In the genomic region with DNA sequence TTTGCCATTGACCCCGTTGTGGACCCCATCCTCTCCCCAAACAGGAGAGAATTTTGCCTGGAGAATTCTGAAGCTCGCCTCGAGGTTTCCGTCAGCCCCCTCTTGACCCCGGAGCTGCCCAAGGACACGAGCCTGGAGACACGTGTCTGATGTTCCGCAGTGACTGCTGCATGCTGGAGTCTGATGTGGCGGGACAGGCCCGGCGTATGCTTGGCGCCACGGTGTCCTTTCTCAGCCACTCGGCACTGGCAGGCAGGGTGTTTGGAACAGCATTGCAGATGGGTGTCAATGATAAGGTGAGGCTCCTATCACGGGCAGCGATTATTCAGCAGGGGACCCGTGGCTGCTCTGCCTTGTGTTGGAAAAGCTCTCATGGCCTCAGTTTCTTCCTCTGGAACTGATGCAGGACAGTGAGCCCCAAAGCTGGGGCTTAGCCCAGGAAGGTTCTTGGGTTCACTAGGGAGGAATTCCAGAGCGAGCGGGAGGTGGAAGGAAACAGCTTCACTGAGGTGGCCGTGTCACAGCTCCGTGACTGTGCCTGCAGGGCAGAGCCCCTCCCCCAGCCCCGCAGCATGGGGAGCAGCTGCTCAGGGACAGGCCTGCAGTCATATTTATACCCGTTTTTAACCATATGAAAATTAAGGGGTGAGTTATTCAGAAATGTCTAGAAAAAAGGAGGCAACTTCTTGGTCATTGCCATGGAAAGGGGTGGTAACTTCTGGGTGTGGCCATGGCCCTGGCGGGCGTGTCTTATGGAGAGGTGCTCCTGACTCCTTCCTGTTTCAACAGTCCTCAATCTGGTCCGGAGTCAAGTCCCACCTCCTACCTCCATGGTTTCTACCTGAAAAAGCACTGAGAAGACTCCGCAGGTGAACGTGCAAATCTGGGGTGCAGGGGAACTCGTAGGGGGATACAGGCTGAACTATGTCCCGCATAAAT, we compare ENCODE assay signal across 1 cellular context.
TF ChIP-seq lines count a peak whose summit lies in the region.

No MANE protein-coding gene starts in this region.

TF ChIP-seq in K562, 482 proteins besides CTCF, POLR2A, EP300 and RAD21 (continued from another document):
- TF ChIP-seq, protein P1, sequence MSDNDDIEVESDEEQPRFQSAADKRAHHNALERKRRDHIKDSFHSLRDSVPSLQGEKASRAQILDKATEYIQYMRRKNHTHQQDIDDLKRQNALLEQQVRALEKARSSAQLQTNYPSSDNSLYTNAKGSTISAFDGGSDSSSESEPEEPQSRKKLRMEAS (CRISPR knock-in tag; IDR thresholded peaks at IDR 0.05): 0 out of 2 replicates have a peak, but pooled peaks have one; percentile 29
- TF ChIP-seq, protein P2, sequence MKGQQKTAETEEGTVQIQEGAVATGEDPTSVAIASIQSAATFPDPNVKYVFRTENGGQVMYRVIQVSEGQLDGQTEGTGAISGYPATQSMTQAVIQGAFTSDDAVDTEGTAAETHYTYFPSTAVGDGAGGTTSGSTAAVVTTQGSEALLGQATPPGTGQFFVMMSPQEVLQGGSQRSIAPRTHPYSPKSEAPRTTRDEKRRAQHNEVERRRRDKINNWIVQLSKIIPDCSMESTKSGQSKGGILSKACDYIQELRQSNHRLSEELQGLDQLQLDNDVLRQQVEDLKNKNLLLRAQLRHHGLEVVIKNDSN (CRISPR knock-in tag; IDR thresholded peaks at IDR 0.05): peak; percentile 34; the same call in 1 of the 2 replicates
- TF ChIP-seq ESRRA (IDR thresholded peaks at IDR 0.05; ENCODE audit: borderline replicate concordance, low read depth) (0 out of 2 replicates have a peak, but pooled peaks have one; percentile 35), ZNF583 (CRISPR knock-in tag; IDR thresholded peaks at IDR 0.05) (no peak), L3MBTL2 (IDR thresholded peaks at IDR 0.05) (peak; percentile 57; the same call in 1 of the 2 replicates)
- TF ChIP-seq, protein P3, sequence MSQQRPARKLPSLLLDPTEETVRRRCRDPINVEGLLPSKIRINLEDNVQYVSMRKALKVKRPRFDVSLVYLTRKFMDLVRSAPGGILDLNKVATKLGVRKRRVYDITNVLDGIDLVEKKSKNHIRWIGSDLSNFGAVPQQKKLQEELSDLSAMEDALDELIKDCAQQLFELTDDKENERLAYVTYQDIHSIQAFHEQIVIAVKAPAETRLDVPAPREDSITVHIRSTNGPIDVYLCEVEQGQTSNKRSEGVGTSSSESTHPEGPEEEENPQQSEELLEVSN (IDR thresholded peaks at IDR 0.05; ENCODE audit: borderline replicate concordance in 1 of 2, extremely low read depth in 1 of 2, insufficient read depth in 1 of 2, insufficient read length in 1 of 2, low read depth in 1 of 2, low read length in 1 of 2, poor library complexity in 1 of 2, severe bottlenecking in 1 of 2): peak; percentile 25 to 87
- TF ChIP-seq, protein P4, sequence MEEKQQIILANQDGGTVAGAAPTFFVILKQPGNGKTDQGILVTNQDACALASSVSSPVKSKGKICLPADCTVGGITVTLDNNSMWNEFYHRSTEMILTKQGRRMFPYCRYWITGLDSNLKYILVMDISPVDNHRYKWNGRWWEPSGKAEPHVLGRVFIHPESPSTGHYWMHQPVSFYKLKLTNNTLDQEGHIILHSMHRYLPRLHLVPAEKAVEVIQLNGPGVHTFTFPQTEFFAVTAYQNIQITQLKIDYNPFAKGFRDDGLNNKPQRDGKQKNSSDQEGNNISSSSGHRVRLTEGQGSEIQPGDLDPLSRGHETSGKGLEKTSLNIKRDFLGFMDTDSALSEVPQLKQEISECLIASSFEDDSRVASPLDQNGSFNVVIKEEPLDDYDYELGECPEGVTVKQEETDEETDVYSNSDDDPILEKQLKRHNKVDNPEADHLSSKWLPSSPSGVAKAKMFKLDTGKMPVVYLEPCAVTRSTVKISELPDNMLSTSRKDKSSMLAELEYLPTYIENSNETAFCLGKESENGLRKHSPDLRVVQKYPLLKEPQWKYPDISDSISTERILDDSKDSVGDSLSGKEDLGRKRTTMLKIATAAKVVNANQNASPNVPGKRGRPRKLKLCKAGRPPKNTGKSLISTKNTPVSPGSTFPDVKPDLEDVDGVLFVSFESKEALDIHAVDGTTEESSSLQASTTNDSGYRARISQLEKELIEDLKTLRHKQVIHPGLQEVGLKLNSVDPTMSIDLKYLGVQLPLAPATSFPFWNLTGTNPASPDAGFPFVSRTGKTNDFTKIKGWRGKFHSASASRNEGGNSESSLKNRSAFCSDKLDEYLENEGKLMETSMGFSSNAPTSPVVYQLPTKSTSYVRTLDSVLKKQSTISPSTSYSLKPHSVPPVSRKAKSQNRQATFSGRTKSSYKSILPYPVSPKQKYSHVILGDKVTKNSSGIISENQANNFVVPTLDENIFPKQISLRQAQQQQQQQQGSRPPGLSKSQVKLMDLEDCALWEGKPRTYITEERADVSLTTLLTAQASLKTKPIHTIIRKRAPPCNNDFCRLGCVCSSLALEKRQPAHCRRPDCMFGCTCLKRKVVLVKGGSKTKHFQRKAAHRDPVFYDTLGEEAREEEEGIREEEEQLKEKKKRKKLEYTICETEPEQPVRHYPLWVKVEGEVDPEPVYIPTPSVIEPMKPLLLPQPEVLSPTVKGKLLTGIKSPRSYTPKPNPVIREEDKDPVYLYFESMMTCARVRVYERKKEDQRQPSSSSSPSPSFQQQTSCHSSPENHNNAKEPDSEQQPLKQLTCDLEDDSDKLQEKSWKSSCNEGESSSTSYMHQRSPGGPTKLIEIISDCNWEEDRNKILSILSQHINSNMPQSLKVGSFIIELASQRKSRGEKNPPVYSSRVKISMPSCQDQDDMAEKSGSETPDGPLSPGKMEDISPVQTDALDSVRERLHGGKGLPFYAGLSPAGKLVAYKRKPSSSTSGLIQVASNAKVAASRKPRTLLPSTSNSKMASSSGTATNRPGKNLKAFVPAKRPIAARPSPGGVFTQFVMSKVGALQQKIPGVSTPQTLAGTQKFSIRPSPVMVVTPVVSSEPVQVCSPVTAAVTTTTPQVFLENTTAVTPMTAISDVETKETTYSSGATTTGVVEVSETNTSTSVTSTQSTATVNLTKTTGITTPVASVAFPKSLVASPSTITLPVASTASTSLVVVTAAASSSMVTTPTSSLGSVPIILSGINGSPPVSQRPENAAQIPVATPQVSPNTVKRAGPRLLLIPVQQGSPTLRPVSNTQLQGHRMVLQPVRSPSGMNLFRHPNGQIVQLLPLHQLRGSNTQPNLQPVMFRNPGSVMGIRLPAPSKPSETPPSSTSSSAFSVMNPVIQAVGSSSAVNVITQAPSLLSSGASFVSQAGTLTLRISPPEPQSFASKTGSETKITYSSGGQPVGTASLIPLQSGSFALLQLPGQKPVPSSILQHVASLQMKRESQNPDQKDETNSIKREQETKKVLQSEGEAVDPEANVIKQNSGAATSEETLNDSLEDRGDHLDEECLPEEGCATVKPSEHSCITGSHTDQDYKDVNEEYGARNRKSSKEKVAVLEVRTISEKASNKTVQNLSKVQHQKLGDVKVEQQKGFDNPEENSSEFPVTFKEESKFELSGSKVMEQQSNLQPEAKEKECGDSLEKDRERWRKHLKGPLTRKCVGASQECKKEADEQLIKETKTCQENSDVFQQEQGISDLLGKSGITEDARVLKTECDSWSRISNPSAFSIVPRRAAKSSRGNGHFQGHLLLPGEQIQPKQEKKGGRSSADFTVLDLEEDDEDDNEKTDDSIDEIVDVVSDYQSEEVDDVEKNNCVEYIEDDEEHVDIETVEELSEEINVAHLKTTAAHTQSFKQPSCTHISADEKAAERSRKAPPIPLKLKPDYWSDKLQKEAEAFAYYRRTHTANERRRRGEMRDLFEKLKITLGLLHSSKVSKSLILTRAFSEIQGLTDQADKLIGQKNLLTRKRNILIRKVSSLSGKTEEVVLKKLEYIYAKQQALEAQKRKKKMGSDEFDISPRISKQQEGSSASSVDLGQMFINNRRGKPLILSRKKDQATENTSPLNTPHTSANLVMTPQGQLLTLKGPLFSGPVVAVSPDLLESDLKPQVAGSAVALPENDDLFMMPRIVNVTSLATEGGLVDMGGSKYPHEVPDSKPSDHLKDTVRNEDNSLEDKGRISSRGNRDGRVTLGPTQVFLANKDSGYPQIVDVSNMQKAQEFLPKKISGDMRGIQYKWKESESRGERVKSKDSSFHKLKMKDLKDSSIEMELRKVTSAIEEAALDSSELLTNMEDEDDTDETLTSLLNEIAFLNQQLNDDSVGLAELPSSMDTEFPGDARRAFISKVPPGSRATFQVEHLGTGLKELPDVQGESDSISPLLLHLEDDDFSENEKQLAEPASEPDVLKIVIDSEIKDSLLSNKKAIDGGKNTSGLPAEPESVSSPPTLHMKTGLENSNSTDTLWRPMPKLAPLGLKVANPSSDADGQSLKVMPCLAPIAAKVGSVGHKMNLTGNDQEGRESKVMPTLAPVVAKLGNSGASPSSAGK (IDR thresholded peaks at IDR 0.05): peak; percentile 63
- TF ChIP-seq, protein P5, sequence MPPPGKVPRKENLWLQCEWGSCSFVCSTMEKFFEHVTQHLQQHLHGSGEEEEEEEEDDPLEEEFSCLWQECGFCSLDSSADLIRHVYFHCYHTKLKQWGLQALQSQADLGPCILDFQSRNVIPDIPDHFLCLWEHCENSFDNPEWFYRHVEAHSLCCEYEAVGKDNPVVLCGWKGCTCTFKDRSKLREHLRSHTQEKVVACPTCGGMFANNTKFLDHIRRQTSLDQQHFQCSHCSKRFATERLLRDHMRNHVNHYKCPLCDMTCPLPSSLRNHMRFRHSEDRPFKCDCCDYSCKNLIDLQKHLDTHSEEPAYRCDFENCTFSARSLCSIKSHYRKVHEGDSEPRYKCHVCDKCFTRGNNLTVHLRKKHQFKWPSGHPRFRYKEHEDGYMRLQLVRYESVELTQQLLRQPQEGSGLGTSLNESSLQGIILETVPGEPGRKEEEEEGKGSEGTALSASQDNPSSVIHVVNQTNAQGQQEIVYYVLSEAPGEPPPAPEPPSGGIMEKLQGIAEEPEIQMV (tag; conservative IDR thresholded peaks at IDR 0.05; ENCODE audit: low read depth): peak; percentile 86
TF ChIP-seq in K562: peak in this region for 7.
